ENCODE assay signal across 23 cellular contexts in genomic region chr4:121738780-121739547, GRCh38. TPM values are rescaled to one million over a fixed set of nuclear protein-coding genes. Genes with fewer than 3 reads are reported as not detected.
DNase-seq lines count a peak whose midpoint lies in the region; ATAC-seq, FAIRE-seq and TF ChIP-seq lines count a peak whose summit lies in the region.
"Had no signal": no experiment of that assay in that cellular context is flagged by ENCODE, and none has a peak within 500 bp of the region (broad histone marks: within the 10 kb centered on the region; RNA-seq: fewer than 3 reads in every experiment).

No MANE protein-coding gene starts in this region.

- intact Hi-C loops in Right ventricle myocardium inferior (cut with DNase I) = loop anchor here (5.0 kb wide), 2 partner anchors 42 to 367 kb away; partner anchors contain the start of gene ANXA5
- intact Hi-C loops in Right ventricle myocardium superior (cut with DNase I) = loop anchor here (10.0 kb wide), 1 partner anchor 54 kb away; no protein-coding TSS in a partner anchor
- intact Hi-C loops in left ventricle myocardium superior (cut with micrococcal nuclease) = loop anchor here (10.0 kb wide), 1 partner anchor 364 kb away; no protein-coding TSS in a partner anchor

- DNase-seq in Right ventricle myocardium inferior (ENCODE audit: missing footprints) (no peak), Right ventricle myocardium superior (no peak), left ventricle myocardium superior (no peak), smooth muscle cell (lab: John Stamatoyannopoulos, UW; ENCODE audit: unreplicated experiment) (no peak), urothelium cell line (ENCODE audit: low spot score) (no peak), NCI-H146 (lab: John Stamatoyannopoulos, UW) (no peak)
- DNase-seq: 8988T; activated CD4-positive, alpha-beta T cell treated with anti-CD3 and anti-CD28 coated beads, Interleukin-2, amount 50 U/mL, for 4 hours; activated CD8-positive, alpha-beta memory T cell treated with anti-CD3 and anti-CD28 coated beads, Interleukin-2, amount 50 U/mL, for 48 hours; DMS 273 treated with DMSO at 0.1 percent for 48 hours; NCI-H1417; OCI-M1; SIG-M5; stimulated activated CD8-positive, alpha-beta memory T cell treated with anti-CD3 and anti-CD28 coated beads, Interleukin-4, amount 100 ng/mL, for 48 hours; T-helper 2 cell had no signal

- H3K79me2 ChIP-seq in smooth muscle cell (ENCODE audit: low read depth) = no peaks in the 10 kb centered on the region

- no peaks in the 10 kb centered on the region for H3F3A ChIP-seq in smooth muscle cell (ENCODE audit: low read depth)

- H3K27ac ChIP-seq in smooth muscle cell (ENCODE audit: low read depth) = peak overlapping the region; percentile 49
- H3K27ac ChIP-seq: prostate gland had no signal

- peaks cover 3% of the 10 kb centered on the region for H3K27me3 ChIP-seq in smooth muscle cell (ENCODE audit: low read depth)

- no peak overlapping the region for H3K4me3 Mint-ChIP-seq in brain
- H3K4me3 Mint-ChIP-seq: CD14-positive monocyte, mesothelial cell of epicardium, neural crest cell, type B pancreatic cell had no signal

- no peak overlapping the region for H3K9ac ChIP-seq in smooth muscle cell (ENCODE audit: low read depth)

- peak overlapping the region; percentile 30 for H3K4me2 ChIP-seq in smooth muscle cell

- H3K9me3 ChIP-seq in smooth muscle cell (replicated peaks; ENCODE audit: low read depth) = no peaks in the 10 kb centered on the region
- H3K9me3 ChIP-seq: prostate gland had no signal

- peak; percentile 42 for ATAC-seq in Right ventricle myocardium inferior
- ATAC-seq in Right ventricle myocardium superior (ENCODE audit: poor library complexity) = no peak
- ATAC-seq in left ventricle myocardium superior = peak; percentile 65
- no peak for ATAC-seq in HG02981 (IDR thresholded peaks at IDR 0.05; ENCODE audit: unreplicated experiment)

- no peaks in the 10 kb centered on the region for H4K20me1 ChIP-seq in smooth muscle cell (ENCODE audit: low read depth)

- H3K4me3 ChIP-seq in smooth muscle cell = no peak overlapping the region
- H3K4me3 ChIP-seq: prostate gland had no signal

- H3K27me3 Mint-ChIP-seq in brain = peaks cover 3% of the 10 kb centered on the region

- peak overlapping the region in 3 of 5 experiments; percentile 9 to 75 (median 73) for H3K27ac Mint-ChIP-seq in brain
- H3K27ac Mint-ChIP-seq: CD14-positive monocyte, mesothelial cell of epicardium had no signal

- TF ChIP-seq CTCF in brain (conservative IDR thresholded peaks at IDR 0.05) (no peak), smooth muscle cell (IDR thresholded peaks at IDR 0.05; ENCODE audit: borderline replicate concordance, insufficient read depth, poor library complexity, severe bottlenecking) (no peak)

- WGBS in smooth muscle cell (ENCODE audit: low lambda C conversion rate) = 78% methylated on average over 2 of the region's 2 CpGs

- H2AFZ ChIP-seq in smooth muscle cell (ENCODE audit: low read depth) = peak overlapping the region; percentile 71

- H3K36me3 Mint-ChIP-seq in brain = no peaks in the 10 kb centered on the region
- H3K36me3 Mint-ChIP-seq: CD14-positive monocyte, mesothelial cell of epicardium, type B pancreatic cell had no signal

- H3K36me3 ChIP-seq in smooth muscle cell (ENCODE audit: low read depth) = no peaks in the 10 kb centered on the region
- H3K36me3 ChIP-seq: prostate gland had no signal

- no peaks in the 10 kb centered on the region for H3K9me3 Mint-ChIP-seq in brain
- H3K9me3 Mint-ChIP-seq: CD14-positive monocyte, mesothelial cell of epicardium, neural crest cell, type B pancreatic cell had no signal

- H3K4me1 Mint-ChIP-seq in brain = peaks cover 29% of the 10 kb centered on the region
- H3K4me1 Mint-ChIP-seq: CD14-positive monocyte, neural crest cell had no signal

- H3K4me1 ChIP-seq in smooth muscle cell (ENCODE audit: low read depth) = no peaks in the 10 kb centered on the region
- H3K4me1 ChIP-seq: prostate gland had no signal

- no peak for FAIRE-seq in urothelium cell line (lab: Jason Lieb, UNC)

RNA-seq across cellular contexts. Expression of gene SMIM43, which starts 26.0 kb away (rescaled TPM):
- total RNA-seq in Right ventricle myocardium inferior = not detected
- total RNA-seq in Right ventricle myocardium superior = not detected
- polyA plus RNA-seq in brain (ENCODE audit: insufficient read depth, low read depth, low replicate concordance) = 2.4 TPM
- total RNA-seq in left ventricle myocardium superior = not detected
- total RNA-seq in smooth muscle cell = not detected in 2 replicates
- polyA plus RNA-seq in smooth muscle cell = not detected in 2 replicates
- total RNA-seq: G401, mesothelial cell of epicardium, prostate gland had no signal
- polyA plus RNA-seq: CD14-positive monocyte had no signal

RNA-seq across cellular contexts. Expression of gene ANXA5, which starts 42.2 kb away (rescaled TPM):
- 136 TPM for total RNA-seq in Right ventricle myocardium inferior
- total RNA-seq in Right ventricle myocardium superior = 105 TPM
- polyA plus RNA-seq in brain (ENCODE audit: insufficient read depth, low read depth, low replicate concordance) = 268 TPM
- total RNA-seq in left ventricle myocardium superior = 117 TPM
- total RNA-seq in smooth muscle cell = 481 and 521 TPM in 2 replicates
- 586 and 597 TPM in 2 replicates for polyA plus RNA-seq in smooth muscle cell

Comparison
In these comparisons a context has a peak if more than half of its experiments do, and no peak if none do; other contexts are left out.
1. ATAC-seq: peak in Right ventricle myocardium inferior (single experiment) and left ventricle myocardium superior (single experiment); none in Right ventricle myocardium superior (single experiment) and HG02981 (single experiment).